25 cellular contexts compared by ENCODE assay signal in genomic region chr4:1940566-1940965, GRCh38.
DNase-seq lines count a peak whose midpoint lies in the region; ATAC-seq, FAIRE-seq and TF ChIP-seq lines count a peak whose summit lies in the region.
"Had no signal": no experiment of that assay in that cellular context is flagged by ENCODE, and none has a peak within 500 bp of the region (broad histone marks: within the 10 kb centered on the region; RNA-seq: fewer than 3 reads in every experiment).

No MANE protein-coding gene starts in this region.

- H3K9me2 ChIP-seq in PC-3 (replicated peaks; ENCODE audit: low read length) = no peaks in the 10 kb centered on the region

- BruUV-seq in PC-3 (replicated peaks; lab: Mats Ljungman, UMichigan) (no TSS peak), endothelial cell of umbilical vein (replicated peaks; lab: Mats Ljungman, UMichigan) (no TSS peak)

- H3K4me1 Mint-ChIP-seq in mesothelial cell of epicardium = peaks cover 14% of the 10 kb centered on the region
- H3K4me1 Mint-ChIP-seq: central memory CD8-positive, alpha-beta T cell; naive B cell had no signal

- TF ChIP-seq POLR2A in endothelial cell of umbilical vein (IDR thresholded peaks at IDR 0.05; ENCODE audit: low read depth, low read length) = no peak

- H3K9ac ChIP-seq in PC-3 (ENCODE audit: low read length) = no peak overlapping the region
- no peak overlapping the region for H3K9ac ChIP-seq in endothelial cell of umbilical vein (replicated peaks; ENCODE audit: extremely low read depth, insufficient read depth, low read length)

- H3K36me3 Mint-ChIP-seq in mesothelial cell of epicardium = peaks cover 8% of the 10 kb centered on the region

- POLR2A ChIA-PET in PC-3 (lab: Charles Lee; ENCODE audit: unreplicated experiment) = interaction anchor here (0.7 kb wide), 1 partner anchor 11 kb away, joined by 3 read pairs; no protein-coding TSS in a partner anchor
- POLR2A ChIA-PET in endothelial cell of umbilical vein (lab: Charles Lee) = no interaction called here

- intact Hi-C loops in PC-3 (cut with micrococcal nuclease) = loop anchor here (5.0 kb wide), 1 partner anchor 267 kb away; no protein-coding TSS in a partner anchor
- intact Hi-C loops in endothelial cell of umbilical vein (cut with micrococcal nuclease) = loop anchor here (2.0 kb wide), 1 partner anchor 72 kb away; no protein-coding TSS in a partner anchor

- H3K9me3 ChIP-seq in PC-3 (ENCODE audit: low read length) (no peaks in the 10 kb centered on the region), endothelial cell of umbilical vein (replicated peaks; ENCODE audit: control insufficient read depth, insufficient read depth, low read length) (no peaks in the 10 kb centered on the region)
- H3K9me3 ChIP-seq: SJCRH30, thyroid gland had no signal

- CTCF ChIA-PET in PC-3 (lab: Charles Lee) (interaction anchor here (0.5 kb wide), 1 partner anchor 475 kb away, joined by 3 read pairs; no protein-coding TSS in a partner anchor), endothelial cell of umbilical vein (lab: Charles Lee) (interaction anchor here (1.3 kb wide), 1 partner anchor 30 kb away, joined by 5 read pairs; no protein-coding TSS in a partner anchor)

- H2AFZ ChIP-seq in ACC112 (ENCODE audit: low read length, unreplicated experiment) (no peak overlapping the region), PC-3 (ENCODE audit: low read length) (no peak overlapping the region), endothelial cell of umbilical vein (ENCODE audit: low read depth, low read length) (no peak overlapping the region)

- dilution Hi-C loops in endothelial cell of umbilical vein (cut with MboI; ENCODE audit: extremely low pct_ligation_motif_present, low sequenced_read_pairs) = no loop called here

- H3F3A ChIP-seq in PC-3 (ENCODE audit: low read length, unreplicated experiment) = peaks cover 9% of the 10 kb centered on the region

- no peak overlapping the region for H3K4me3 Mint-ChIP-seq in mesothelial cell of epicardium
- H3K4me3 Mint-ChIP-seq: activated CD4-positive, alpha-beta memory T cell treated with anti-CD3 and anti-CD28 coated beads for 36 hours; CD4-positive, alpha-beta memory T cell; central memory CD8-positive, alpha-beta T cell; naive B cell; T-helper 2 cell treated with Interferon-gamma antibody and Interleukin-4, amounts not matched to agents 5 μg/mL and 100 μg/mL, for 36 hours had no signal

- peak overlapping the region; percentile 67 for H3K4me2 ChIP-seq in PC-3 (ENCODE audit: low read length)
- peak overlapping the region; percentile 20 for H3K4me2 ChIP-seq in endothelial cell of umbilical vein (ENCODE audit: insufficient read depth, low read length)

- no peak for ATAC-seq in PC-3
- ATAC-seq in foreskin keratinocyte = no peak

- no peaks in the 10 kb centered on the region for H4K20me1 ChIP-seq in PC-3 (ENCODE audit: low read length)
- no peaks in the 10 kb centered on the region for H4K20me1 ChIP-seq in endothelial cell of umbilical vein (replicated peaks; ENCODE audit: control insufficient read depth, extremely low read depth, insufficient read depth, low read length)

- H3K27ac ChIP-seq in ACC112 (ENCODE audit: low read depth, low read length) (peak overlapping the region; percentile 81), PC-3 (ENCODE audit: low read length) (peak overlapping the region; percentile 70), endothelial cell of umbilical vein (ENCODE audit: insufficient read depth, low read depth, low read length) (peak overlapping the region; percentile 19), foreskin keratinocyte (no peak overlapping the region)
- H3K27ac ChIP-seq: SJCRH30, thyroid gland had no signal

- DNase-seq in PC-3 = no peak
- DNase-seq in endothelial cell of umbilical vein (ENCODE audit: low read depth, low spot score) = no peak
- no peak for DNase-seq in mesothelial cell of epicardium (ENCODE audit: low spot score in 2 of 2, unreplicated experiment in 2 of 2)
- no peak for DNase-seq in hippocampal formation (lab: John Stamatoyannopoulos, UW)
- DNase-seq in OCI-M2 (lab: John Stamatoyannopoulos, UW; ENCODE audit: unreplicated experiment) = no peak
- DNase-seq in foreskin keratinocyte = no peak
- no peak for DNase-seq in NOMO-1 treated with DMSO at 0.1 percent for 48 hours (lab: John Stamatoyannopoulos, UW; ENCODE audit: unreplicated experiment)
- DNase-seq: activated CD4-positive, alpha-beta memory T cell treated with anti-CD3 and anti-CD28 coated beads for 36 hours; activated CD4-positive, CD25-positive, alpha-beta regulatory T cell; activated T-cell treated with anti-CD3 and anti-CD28 coated beads, Interleukin-2, amount 50 U/mL, for 1 hour; amygdala; CD4-positive, alpha-beta memory T cell; DMS153; effector CD4-positive, alpha-beta T cell; naive B cell; stimulated activated CD4-positive, alpha-beta T cell treated with anti-CD3 and anti-CD28 coated beads, Interleukin-2, amount 100 ng/mL, for 24 hours; stimulated activated naive CD4-positive, alpha-beta T cell treated with Interleukin-2 at 50 U/mL for 16 hours; thyroid gland had no signal

- H3K4me3 ChIP-seq in ACC112 (ENCODE audit: low read depth, low read length) = peak overlapping the region; percentile 43
- H3K4me3 ChIP-seq in PC-3 (ENCODE audit: low read length) = 0 out of 2 replicates have a peak overlapping the region, but pooled peaks have one; percentile 29
- no peak overlapping the region for H3K4me3 ChIP-seq in endothelial cell of umbilical vein (replicated peaks in 1 of 3; ENCODE audit: insufficient read depth in 1 of 3, low read depth in 1 of 3, low read length in 3 of 3)
- H3K4me3 ChIP-seq: lung, SJCRH30, thyroid gland had no signal

- FAIRE-seq in endothelial cell of umbilical vein (lab: Jason Lieb, UNC) = no peak
- FAIRE-seq: G401.6, islet of Langerhans had no signal

- no peaks in the 10 kb centered on the region for H3K27me3 Mint-ChIP-seq in mesothelial cell of epicardium (ENCODE audit: low read depth)
- H3K27me3 Mint-ChIP-seq: activated CD4-positive, alpha-beta memory T cell treated with anti-CD3 and anti-CD28 coated beads for 36 hours; CD4-positive, alpha-beta memory T cell; central memory CD8-positive, alpha-beta T cell; naive B cell had no signal

- H3K4me1 ChIP-seq in ACC112 (ENCODE audit: control insufficient read depth, insufficient read depth, low read length, unreplicated experiment) = peaks cover 37% of the 10 kb centered on the region
- peaks cover 27% of the 10 kb centered on the region for H3K4me1 ChIP-seq in PC-3 (ENCODE audit: insufficient read depth, low read length)
- H3K4me1 ChIP-seq in endothelial cell of umbilical vein (ENCODE audit: control insufficient read depth, extremely low read depth, insufficient read depth, low read length) = peaks cover 17% of the 10 kb centered on the region
- H3K4me1 ChIP-seq in foreskin keratinocyte = peaks cover 14% of the 10 kb centered on the region

- H3K79me2 ChIP-seq in ACC112 (ENCODE audit: control insufficient read depth, insufficient read depth, low read length, unreplicated experiment) (peaks cover 21% of the 10 kb centered on the region), PC-3 (ENCODE audit: low read length) (peaks cover 3% of the 10 kb centered on the region; the same call in 1 of the 2 replicates), endothelial cell of umbilical vein (ENCODE audit: control insufficient read depth, insufficient read depth, low read length) (peaks cover 20% of the 10 kb centered on the region)

- peak overlapping the region; percentile 76 for H3K27ac Mint-ChIP-seq in mesothelial cell of epicardium
- H3K27ac Mint-ChIP-seq: activated CD4-positive, alpha-beta memory T cell treated with anti-CD3 and anti-CD28 coated beads for 36 hours had no signal

- no peaks in the 10 kb centered on the region for H3K9me1 ChIP-seq in endothelial cell of umbilical vein (replicated peaks; ENCODE audit: control insufficient read depth, extremely low read depth, insufficient read depth, low read length)

- H3K36me3 ChIP-seq in ACC112 (ENCODE audit: insufficient read depth, low read length) (peaks cover 27% of the 10 kb centered on the region), PC-3 (ENCODE audit: low read depth, low read length) (peaks cover 40% of the 10 kb centered on the region), endothelial cell of umbilical vein (ENCODE audit: control insufficient read depth in 2 of 2, extremely low read depth in 1 of 2, insufficient read depth in 2 of 2, low read length in 2 of 2) (peaks cover 8 to 22% of the 10 kb centered on the region in 2 experiments)

- TF ChIP-seq CTCF in PC-3 (conservative IDR thresholded peaks at IDR 0.05; ENCODE audit: low read depth, low read length) (no peak), endothelial cell of umbilical vein (IDR thresholded peaks at IDR 0.05; ENCODE audit: extremely low read depth in 1 of 2, insufficient read depth in 1 of 2, low read depth in 1 of 2, low read length in 2 of 2) (no peak), mesothelial cell of epicardium (IDR thresholded peaks at IDR 0.05; ENCODE audit: unreplicated experiment) (no peak), foreskin keratinocyte (conservative IDR thresholded peaks at IDR 0.05) (no peak)

- H3K9me3 Mint-ChIP-seq in mesothelial cell of epicardium = no peaks in the 10 kb centered on the region
- H3K9me3 Mint-ChIP-seq: activated CD4-positive, alpha-beta memory T cell treated with anti-CD3 and anti-CD28 coated beads for 36 hours; CD4-positive, alpha-beta memory T cell; central memory CD8-positive, alpha-beta T cell; naive B cell; T-helper 2 cell treated with Interferon-gamma antibody and Interleukin-4, amounts not matched to agents 5 μg/mL and 100 μg/mL, for 36 hours had no signal

- H3K27me3 ChIP-seq in ACC112 (ENCODE audit: insufficient read depth, low read length) (no peaks in the 10 kb centered on the region), PC-3 (ENCODE audit: low read length) (no peaks in the 10 kb centered on the region), endothelial cell of umbilical vein (ENCODE audit: control insufficient read depth in 2 of 2, insufficient read depth in 2 of 2, low read length in 2 of 2) (no peaks in the 10 kb centered on the region), foreskin keratinocyte (no peaks in the 10 kb centered on the region)
- H3K27me3 ChIP-seq: SJCRH30, thyroid gland had no signal

TF ChIP-seq in endothelial cell of umbilical vein, 7 proteins besides CTCF, POLR2A, EP300 and RAD21:
- TF ChIP-seq POLR2AphosphoS5 (IDR thresholded peaks at IDR 0.05; ENCODE audit: insufficient read depth, low read depth, low read length) = no peak
- no peak for TF ChIP-seq MAX (IDR thresholded peaks at IDR 0.05; ENCODE audit: insufficient read depth, insufficient read length)
- TF ChIP-seq FOS (IDR thresholded peaks at IDR 0.05; ENCODE audit: borderline replicate concordance, insufficient read depth, low read length) = no peak
- TF ChIP-seq JUN (IDR thresholded peaks at IDR 0.05; ENCODE audit: borderline replicate concordance, insufficient read depth, insufficient read length, low read depth) = no peak
- no peak for TF ChIP-seq GATA2 (IDR thresholded peaks at IDR 0.05; ENCODE audit: insufficient read depth, insufficient read length, low read depth, low read length)

Comparison
In these comparisons a context has a peak if more than half of its experiments do, and no peak if none do; other contexts are left out.
1. H3K4me3 ChIP-seq: peak in ACC112 (single experiment) and PC-3 (single experiment); none in endothelial cell of umbilical vein (0 of 3).